Comparison of ENCODE assay signal across 8 cellular contexts in the genomic region with DNA sequence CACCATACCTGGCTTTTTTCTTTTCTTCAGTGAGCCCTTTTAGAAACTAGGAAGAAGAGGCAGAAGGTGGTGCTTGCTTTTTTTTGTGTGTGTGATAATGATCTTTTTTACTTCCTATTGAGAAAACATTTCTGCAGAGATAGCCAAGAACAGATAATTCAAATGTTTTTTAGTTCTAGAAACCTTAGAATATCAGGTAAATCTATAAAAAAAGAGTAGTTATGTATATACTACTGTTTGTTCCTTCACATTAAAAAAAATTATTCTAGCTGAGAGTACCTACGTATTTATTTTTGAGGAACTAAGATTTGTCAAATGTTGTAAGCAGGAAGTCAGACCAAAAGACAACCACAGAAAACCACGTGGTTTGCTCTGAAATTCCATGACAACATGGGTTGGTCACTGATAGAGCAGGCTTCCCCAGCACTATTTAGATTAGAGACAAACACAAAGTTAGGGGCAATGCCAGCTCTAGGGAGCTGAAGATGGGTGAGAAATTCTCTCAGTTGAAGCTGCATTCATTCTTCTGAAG. TPM values are rescaled to one million over a fixed set of nuclear protein-coding genes. Genes with fewer than 3 reads are reported as not detected.
DNase-seq lines count a peak whose midpoint lies in the region; ATAC-seq and TF ChIP-seq lines count a peak whose summit lies in the region.

No MANE protein-coding gene starts in this region.

- peaks cover 0 to 36% (median 17%) of the 10 kb centered on the region in 4 donors for H3K4me1 ChIP-seq in stomach

- H3K4me3 ChIP-seq in GM06990 (replicated peaks; ENCODE audit: low read depth, low read length) (no peak overlapping the region; the same call in 1 of the 2 replicates), stomach (no peak overlapping the region)

- no peak for TF ChIP-seq EP300 in stomach (IDR thresholded peaks at IDR 0.05)

- peaks cover 94% of the 10 kb centered on the region for H3K36me3 Mint-ChIP-seq in activated T-cell treated with anti-CD3 and anti-CD28 coated beads, Interleukin-2, amount 50 U/mL, for 24 hours (ENCODE audit: low read depth)

- TF ChIP-seq POLR2A in stomach (IDR thresholded peaks at IDR 0.05), result no peak

- peak overlapping the region; percentile 97 for H3K27ac Mint-ChIP-seq in activated T-cell treated with anti-CD3 and anti-CD28 coated beads, Interleukin-2, amount 50 U/mL, for 24 hours

- no peaks in the 10 kb centered on the region for H3K27me3 Mint-ChIP-seq in activated T-cell treated with anti-CD3 and anti-CD28 coated beads, Interleukin-2, amount 50 U/mL, for 24 hours

- H3K27me3 ChIP-seq in GM06990 (replicated peaks; ENCODE audit: control insufficient read depth, insufficient read depth, low read length) (no peaks in the 10 kb centered on the region), layer of hippocampus (ENCODE audit: control insufficient read depth, insufficient read depth, low read length) (no peaks in the 10 kb centered on the region), stomach (no peaks in the 10 kb centered on the region)

- ATAC-seq in GM21786 (IDR thresholded peaks at IDR 0.05; ENCODE audit: unreplicated experiment), result peak; percentile 90

- intact Hi-C loops in stomach (cut with DNase I; ENCODE audit: low total_unique reads), result no loop called here

- H3K4me3 Mint-ChIP-seq in activated T-cell treated with anti-CD3 and anti-CD28 coated beads, Interleukin-2, amount 50 U/mL, for 24 hours, result peak overlapping the region; percentile 53

- H3K9me3 Mint-ChIP-seq in activated T-cell treated with anti-CD3 and anti-CD28 coated beads, Interleukin-2, amount 50 U/mL, for 24 hours, result no peaks in the 10 kb centered on the region

- H3K36me3 ChIP-seq in GM06990 (ENCODE audit: control insufficient read depth, insufficient read depth, low read length) (peaks cover 14% of the 10 kb centered on the region), stomach (peaks cover 17 to 92% (median 84%) of the 10 kb centered on the region in 4 donors)

- H3K27ac ChIP-seq in layer of hippocampus (ENCODE audit: low read depth, low read length) (peak overlapping the region; percentile 53), stomach (peak overlapping the region; percentile 65 to 87 (median 76))

- peaks cover 88% of the 10 kb centered on the region for H3K4me1 Mint-ChIP-seq in activated T-cell treated with anti-CD3 and anti-CD28 coated beads, Interleukin-2, amount 50 U/mL, for 24 hours (ENCODE audit: low read depth)

- H3K9me3 ChIP-seq in stomach, result no peaks in the 10 kb centered on the region

- TF ChIP-seq CTCF in GM06990 (IDR thresholded peaks at IDR 0.05; ENCODE audit: insufficient read depth, low read length, poor library complexity, severe bottlenecking), result no peak
- TF ChIP-seq CTCF in stomach (IDR thresholded peaks at IDR 0.05), result no peak

- WGBS in stomach, 5 donors, result 9 to 30% (median 25%) methylated on average over 2 of the region's 2 CpGs

- DNase-seq in GM06990 (ENCODE audit: extremely low read depth, insufficient read length) (peak; percentile 74), M059J (ENCODE audit: low read depth) (peak; percentile 91), stomach (no peak), NCI-H345 (lab: John Stamatoyannopoulos, UW) (no peak), SK-N-DZ (ENCODE audit: low spot score) (no peak)
- no peak for DNase-seq in activated T-cell treated with anti-CD3 and anti-CD28 coated beads, Interleukin-2, amount 50 U/mL, for 24 hours

RNA-seq across cellular contexts. Expression of a gene that starts 12.8 kb away (rescaled TPM):
- 39.0 and 56.0 TPM in 2 replicates for total RNA-seq in M059J (2014; rRNA removed; shearing (Covaris generic))
- total RNA-seq in stomach, result 10 to 100 TPM; 16.5 to 49.6 (median 22.3) TPM
- 1 to 10 TPM; 4.8 to 6.5 (median 6.4) TPM for polyA plus RNA-seq in stomach
- polyA plus RNA-seq in SK-N-DZ (2014; cell fraction: cytosol; rRNA removed), result 27.6 and 29.1 TPM in 2 replicates
- 17.6 and 28.1 TPM in 2 replicates for polyA plus RNA-seq in SK-N-DZ (2014; cell fraction: nucleus; rRNA removed)

RNA-seq across cellular contexts. Expression of a gene that starts 19.0 kb away (rescaled TPM):
- total RNA-seq in M059J (2014; rRNA removed; shearing (Covaris generic)), result 113 and 118 TPM in 2 replicates
- total RNA-seq in stomach, result 10 to 100 TPM in 1 of 5 donors, 1 to 10 TPM in 4; 1.7 to 11.6 (median 4.9) TPM
- polyA plus RNA-seq in stomach, result 10 to 100 TPM; 14.4 to 15.7 (median 15.4) TPM
- 77.3 and 88.2 TPM in 2 replicates for polyA plus RNA-seq in SK-N-DZ (2014; cell fraction: cytosol; rRNA removed)
- 42.9 and 44.3 TPM in 2 replicates for polyA plus RNA-seq in SK-N-DZ (2014; cell fraction: nucleus; rRNA removed)

Comparison
In these comparisons a context has a peak if more than half of its experiments do, and no peak if none do; other contexts are left out.
1. DNase-seq: peak in GM06990 (single experiment) and M059J (single experiment); none in activated T-cell treated with anti-CD3 and anti-CD28 coated beads, Interleukin-2, amount 50 U/mL, for 24 hours (single experiment), stomach (single experiment), NCI-H345 (single experiment) and SK-N-DZ (single experiment).